Comparison of ENCODE assay signal across 8 cellular contexts in the genomic region with DNA sequence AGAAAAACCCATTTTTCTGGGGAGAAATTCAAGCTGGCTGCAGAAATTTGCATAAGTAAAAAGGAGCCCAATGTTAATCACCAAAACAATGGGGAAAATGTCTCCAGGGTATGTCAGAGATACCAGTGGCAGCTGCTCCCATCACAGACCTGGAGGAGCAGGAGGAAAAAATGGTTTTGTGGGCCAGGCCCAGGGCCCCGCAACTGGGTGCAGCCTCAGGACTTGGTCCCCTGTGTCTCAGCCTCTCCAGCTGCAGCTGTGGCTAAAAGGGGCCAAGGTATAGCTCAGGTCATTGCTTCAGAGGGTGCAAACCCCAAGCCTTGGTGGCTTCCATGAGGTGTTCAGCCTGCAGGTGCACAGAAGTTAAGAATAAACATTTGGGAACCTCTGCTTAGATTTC.
"Had no signal": no experiment of that assay in that cellular context is flagged by ENCODE, and none has a peak within 500 bp of the region (broad histone marks: within the 10 kb centered on the region; RNA-seq: fewer than 3 reads in every experiment).

No MANE protein-coding gene starts in this region.

- H3K4me3 ChIP-seq: K562 had no signal

- H3K27ac ChIP-seq: HL-60, KMS-11 had no signal

- H3K9ac ChIP-seq: KMS-11 had no signal

- ATAC-seq: HepG2, K562 had no signal

- H3K4me2 ChIP-seq: KMS-11 had no signal

- FAIRE-seq: HepG2, HTR-8/SVneo, K562 had no signal

- DNase-seq: IMR-90, KBM-7, KG1 had no signal
